ENCODE assay signal across 17 cellular contexts in genomic region chr20:9280654-9281053, GRCh38.
DNase-seq lines count a peak whose midpoint lies in the region; ATAC-seq and TF ChIP-seq lines count a peak whose summit lies in the region.
"Had no signal": no experiment of that assay in that cellular context is flagged by ENCODE, and none has a peak within 500 bp of the region (broad histone marks: within the 10 kb centered on the region; RNA-seq: fewer than 3 reads in every experiment).

No MANE protein-coding gene starts in this region.

- H3K9ac ChIP-seq in neural progenitor cell = no peak overlapping the region

- no peak overlapping the region for H2AFZ ChIP-seq in neural progenitor cell (replicated peaks)

- no peaks in the 10 kb centered on the region for H3K79me2 ChIP-seq in neural progenitor cell (ENCODE audit: low read depth)

- intact Hi-C loops in CD4-positive, alpha-beta T cell (cut with DNase I, micrococcal nuclease) = no loop called here

- peak overlapping the region; percentile 34 for H3K4me2 ChIP-seq in neural progenitor cell

- H3K27me3 Mint-ChIP-seq in neural progenitor cell (ENCODE audit: insufficient read depth, low read depth) = no peaks in the 10 kb centered on the region
- H3K27me3 Mint-ChIP-seq in CD4-positive, alpha-beta T cell = no peaks in the 10 kb centered on the region

- H3K27ac Mint-ChIP-seq in neural progenitor cell = peak overlapping the region; percentile 10
- H3K27ac Mint-ChIP-seq in CD4-positive, alpha-beta T cell = no peak overlapping the region
- H3K27ac Mint-ChIP-seq: activated naive CD4-positive, alpha-beta T cell treated with anti-CD3 and anti-CD28 coated beads, Interleukin-2, amount 50 U/mL, for 72 hours; natural killer cell had no signal

- H3K36me3 ChIP-seq in BE2C (no peaks in the 10 kb centered on the region), neural progenitor cell (no peaks in the 10 kb centered on the region)

- TF ChIP-seq CTCF in BE2C (IDR thresholded peaks at IDR 0.05; ENCODE audit: low read depth, low read length) (no peak), neural progenitor cell (IDR thresholded peaks at IDR 0.05) (no peak)
- no peak for TF ChIP-seq CTCF in CD4-positive, alpha-beta T cell (IDR thresholded peaks at IDR 0.05)

- H3K9me3 ChIP-seq in BE2C (no peaks in the 10 kb centered on the region), neural progenitor cell (ENCODE audit: low read depth) (no peaks in the 10 kb centered on the region)
- H3K9me3 ChIP-seq in CD4-positive, alpha-beta T cell (ENCODE audit: control insufficient read depth, low read length) = no peaks in the 10 kb centered on the region

- H4K20me1 ChIP-seq in neural progenitor cell (ENCODE audit: low read depth) = no peaks in the 10 kb centered on the region

- H3K36me3 Mint-ChIP-seq in neural progenitor cell = peaks cover 8% of the 10 kb centered on the region
- no peaks in the 10 kb centered on the region for H3K36me3 Mint-ChIP-seq in CD4-positive, alpha-beta T cell (ENCODE audit: low read depth)
- H3K36me3 Mint-ChIP-seq: brain, natural killer cell had no signal

- no peaks in the 10 kb centered on the region for H3K27me3 ChIP-seq in BE2C
- no peaks in the 10 kb centered on the region for H3K27me3 ChIP-seq in neural progenitor cell
- H3K27me3 ChIP-seq in CD4-positive, alpha-beta T cell (ENCODE audit: control insufficient read depth, insufficient read depth, low read length) = no peaks in the 10 kb centered on the region
- H3K27me3 ChIP-seq: dorsolateral prefrontal cortex had no signal

- ATAC-seq in CD4-positive, alpha-beta T cell (ENCODE audit: poor library complexity) = no peak
- no peak for ATAC-seq in GM19463 (IDR thresholded peaks at IDR 0.05; ENCODE audit: unreplicated experiment)
- ATAC-seq: activated naive CD4-positive, alpha-beta T cell treated with anti-CD3 and anti-CD28 coated beads, Interleukin-2, amount 50 U/mL, for 72 hours; natural killer cell had no signal

- H3K4me3 ChIP-seq in BE2C (ENCODE audit: low read depth, low read length) (0 out of 2 replicates have a peak overlapping the region, but pooled peaks have one; percentile 2), neural progenitor cell (no peak overlapping the region)
- H3K4me3 ChIP-seq: dorsolateral prefrontal cortex had no signal

- DNase-seq in BE2C = no peak
- peak; percentile 15 for DNase-seq in LHCN-M2 (ENCODE audit: low read depth)
- peak; percentile 72 for DNase-seq in fibroblast of gingiva (ENCODE audit: low read depth)
- no peak for DNase-seq in neural progenitor cell (ENCODE audit: low spot score)
- DNase-seq in CD4-positive, alpha-beta T cell = no peak
- DNase-seq in SKM-1 (lab: John Stamatoyannopoulos, UW; ENCODE audit: unreplicated experiment) = no peak
- DNase-seq: activated CD4-positive, alpha-beta T cell treated with anti-CD3 and anti-CD28 coated beads, Interleukin-2, amount 50 U/mL, for 1 hour; DMS53; dorsolateral prefrontal cortex; natural killer cell; NCI-H2029 treated with DMSO at 0.1 percent for 48 hours; NCI-H526 treated with DMSO at 0.1 percent for 48 hours; OCI-M1 had no signal

- no peaks in the 10 kb centered on the region for H3F3A ChIP-seq in neural progenitor cell (ENCODE audit: low read depth)

- H3K4me1 Mint-ChIP-seq in neural progenitor cell = peaks cover 23% of the 10 kb centered on the region
- no peaks in the 10 kb centered on the region for H3K4me1 Mint-ChIP-seq in CD4-positive, alpha-beta T cell (ENCODE audit: low read depth)
- H3K4me1 Mint-ChIP-seq: natural killer cell had no signal

- POLR2A ChIA-PET in CD4-positive, alpha-beta T cell (lab: Charles Lee) = no interaction called here

- H3K9me3 Mint-ChIP-seq in neural progenitor cell = peaks cover 5% of the 10 kb centered on the region
- H3K9me3 Mint-ChIP-seq in CD4-positive, alpha-beta T cell = peaks cover 2% of the 10 kb centered on the region

- H3K27ac ChIP-seq in neural progenitor cell = no peak overlapping the region
- H3K27ac ChIP-seq in CD4-positive, alpha-beta T cell (ENCODE audit: low read depth, low read length) = no peak overlapping the region
- H3K27ac ChIP-seq: C4-2B, dorsolateral prefrontal cortex had no signal

- H3K4me1 ChIP-seq in BE2C = peaks cover 41% of the 10 kb centered on the region
- H3K4me1 ChIP-seq in neural progenitor cell = peaks cover 14% of the 10 kb centered on the region

- H3K4me3 Mint-ChIP-seq in neural progenitor cell = no peak overlapping the region
- no peak overlapping the region for H3K4me3 Mint-ChIP-seq in CD4-positive, alpha-beta T cell
- H3K4me3 Mint-ChIP-seq: natural killer cell had no signal

- CTCF ChIA-PET in CD4-positive, alpha-beta T cell (lab: Charles Lee) = no interaction called here

Comparison
In these comparisons a context has a peak if more than half of its experiments do, and no peak if none do; other contexts are left out.
1. DNase-seq: peak in LHCN-M2 (single experiment) and fibroblast of gingiva (single experiment); none in BE2C (single experiment), neural progenitor cell (single experiment), CD4-positive, alpha-beta T cell (0 of 10) and SKM-1 (single experiment).